ENCODE assay signal across 3 cellular contexts in genomic region chr7:97735075-97735474, GRCh38.
TF ChIP-seq lines count a peak whose summit lies in the region.

No MANE protein-coding gene starts in this region.

TF ChIP-seq in HepG2, 621 proteins besides CTCF, POLR2A, EP300 and RAD21:
- no peak for TF ChIP-seq AKNA (CRISPR knock-in tag; IDR thresholded peaks at IDR 0.05; ENCODE audit: borderline replicate concordance)
- TF ChIP-seq ATF7 (IDR thresholded peaks at IDR 0.05), result peak; percentile 85
- TF ChIP-seq ATF7 (CRISPR knock-in tag; IDR thresholded peaks at IDR 0.05), result no peak
- no peak for TF ChIP-seq E2F1 (CRISPR knock-in tag; IDR thresholded peaks at IDR 0.05)
- no peak for TF ChIP-seq TAF15 (IDR thresholded peaks at IDR 0.05; ENCODE audit: low read depth, low read length, poor library complexity, severe bottlenecking)
TF ChIP-seq in HepG2: peak in this region for 1.

TF ChIP-seq in HEK293, 187 proteins besides CTCF, POLR2A, EP300 and RAD21:
- TF ChIP-seq ZNF140 (tag by site-specific recombination; IDR thresholded peaks at IDR 0.05) (no peak), ATF2 (tag by site-specific recombination; IDR thresholded peaks at IDR 0.05; ENCODE audit: low read depth) (peak; percentile 78), REPIN1 (tag by site-specific recombination; IDR thresholded peaks at IDR 0.05; ENCODE audit: low read depth) (no peak)

TF ChIP-seq in neural cell, 6 proteins besides CTCF, POLR2A, EP300 and RAD21:
- TF ChIP-seq EZH2 (IDR thresholded peaks at IDR 0.05; ENCODE audit: borderline replicate concordance, insufficient read depth, low read length, poor library complexity, severe bottlenecking), result no peak
- no peak for TF ChIP-seq TAF1 (IDR thresholded peaks at IDR 0.05; ENCODE audit: low read depth)
- no peak for TF ChIP-seq MXI1 (conservative IDR thresholded peaks at IDR 0.05; ENCODE audit: poor library complexity, severe bottlenecking)
- no peak for TF ChIP-seq SMC3 (conservative IDR thresholded peaks at IDR 0.05; ENCODE audit: poor library complexity)
- no peak for TF ChIP-seq POLR2AphosphoS5 (IDR thresholded peaks at IDR 0.05)
- no peak for TF ChIP-seq REST (IDR thresholded peaks at IDR 0.05; ENCODE audit: borderline replicate concordance)
